In genomic region chr10:93680414-93681047, GRCh38 we compare ENCODE assay signal across 8 cellular contexts. TPM values are rescaled to one million over a fixed set of nuclear protein-coding genes. Genes with fewer than 3 reads are reported as not detected.
DNase-seq lines count a peak whose midpoint lies in the region; ATAC-seq and TF ChIP-seq lines count a peak whose summit lies in the region.

No MANE protein-coding gene starts in this region.

- TF ChIP-seq CTCF in RWPE1 (conservative IDR thresholded peaks at IDR 0.05; ENCODE audit: low read depth) (peak; percentile 36), fibroblast of the aortic adventitia (IDR thresholded peaks at IDR 0.05; ENCODE audit: insufficient read depth, low read length) (peak; percentile 34)

- CTCF ChIA-PET in RWPE1 (lab: Yijun Ruan, JAX): interaction anchor here (0.5 to 1.3 kb wide), 7 partner anchors 15 to 619 kb away, joined by 3 to 8 read pairs (median 5); no protein-coding TSS in a partner anchor

- POLR2A ChIA-PET in RWPE1 (lab: Yijun Ruan, JAX; ENCODE audit: low non-redundant PET): no interaction called here

- no peak overlapping the region for H3K4me3 ChIP-seq in fibroblast of the aortic adventitia (ENCODE audit: low read depth, low read length)

- no peak for ATAC-seq in HG02571 (IDR thresholded peaks at IDR 0.05; ENCODE audit: unreplicated experiment)
- ATAC-seq in GM18517 (IDR thresholded peaks at IDR 0.05; ENCODE audit: unreplicated experiment): no peak

- in situ Hi-C loops in KBM-7 (cut with MboI; ENCODE audit: low pct_unique_long_range_greater_than_20kb, low sequenced_read_pairs): loop anchor here (25.0 kb wide), 1 partner anchor 318 kb away; no protein-coding TSS in a partner anchor

- H3K27ac ChIP-seq in RWPE1: no peak overlapping the region

- DNase-seq in COLO668 (lab: John Stamatoyannopoulos, UW; ENCODE audit: unreplicated experiment) (peak; percentile 1), KBM-7 (peak; percentile 61), RWPE1 (ENCODE audit: low spot score) (peak; percentile 51), fibroblast of the aortic adventitia (ENCODE audit: low read depth) (peak; percentile 70), superior temporal gyrus (ENCODE audit: extremely low spot score) (peak; percentile 82), NCI-H226 (no peak)

RNA-seq across cellular contexts. Expression of gene FRA10AC1, which starts 21.9 kb away (rescaled TPM):
- total RNA-seq in fibroblast of the aortic adventitia (ENCODE audit: low replicate concordance): 9.6 and 11.3 TPM in 2 replicates
